Comparison of ENCODE assay signal across 1 cellular context in genomic region chr7:42877852-42878251, GRCh38.
TF ChIP-seq lines count a peak whose summit lies in the region.

No MANE protein-coding gene starts in this region.

TF ChIP-seq in H1, 55 proteins besides CTCF, POLR2A, EP300 and RAD21 (continued from another document):
- TF ChIP-seq, protein P1, sequence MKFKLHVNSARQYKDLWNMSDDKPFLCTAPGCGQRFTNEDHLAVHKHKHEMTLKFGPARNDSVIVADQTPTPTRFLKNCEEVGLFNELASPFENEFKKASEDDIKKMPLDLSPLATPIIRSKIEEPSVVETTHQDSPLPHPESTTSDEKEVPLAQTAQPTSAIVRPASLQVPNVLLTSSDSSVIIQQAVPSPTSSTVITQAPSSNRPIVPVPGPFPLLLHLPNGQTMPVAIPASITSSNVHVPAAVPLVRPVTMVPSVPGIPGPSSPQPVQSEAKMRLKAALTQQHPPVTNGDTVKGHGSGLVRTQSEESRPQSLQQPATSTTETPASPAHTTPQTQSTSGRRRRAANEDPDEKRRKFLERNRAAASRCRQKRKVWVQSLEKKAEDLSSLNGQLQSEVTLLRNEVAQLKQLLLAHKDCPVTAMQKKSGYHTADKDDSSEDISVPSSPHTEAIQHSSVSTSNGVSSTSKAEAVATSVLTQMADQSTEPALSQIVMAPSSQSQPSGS (IDR thresholded peaks at IDR 0.05; ENCODE audit: low read length): no peak
